In genomic region chrX:113222305-113222704, GRCh38 we compare ENCODE assay signal across 28 cellular contexts.
DNase-seq lines count a peak whose midpoint lies in the region; ATAC-seq, FAIRE-seq and TF ChIP-seq lines count a peak whose summit lies in the region.
"Had no signal": no experiment of that assay in that cellular context is flagged by ENCODE, and none has a peak within 500 bp of the region (broad histone marks: within the 10 kb centered on the region; RNA-seq: fewer than 3 reads in every experiment).

No MANE protein-coding gene starts in this region.

- H3K27ac ChIP-seq in body of pancreas (no peak overlapping the region), kidney (ENCODE audit: low read depth in 2 of 2, low read length in 2 of 2) (no peak overlapping the region)
- H3K27ac ChIP-seq: BLaER1 had no signal

- DNase-seq in body of pancreas = peak; percentile 31 to 73 (median 42)
- DNase-seq in erythroblast (lab: John Stamatoyannopoulos, UW) = peak; percentile 4 to 14
- DNase-seq in progenitor cell of endocrine pancreas (ENCODE audit: low spot score, unreplicated experiment) = no peak
- no peak for DNase-seq in kidney
- no peak for DNase-seq in H54 (ENCODE audit: insufficient read length, low spot score)
- DNase-seq in DMS153 (lab: John Stamatoyannopoulos, UW) = no peak
- DNase-seq: 8988T; ACHN; BE2C; C1 segment of cervical spinal cord; CD4-positive, alpha-beta memory T cell; CD4-positive, CD25-positive, alpha-beta regulatory T cell; CD8-positive, alpha-beta memory T cell; COR-L47; DMS 273 treated with DMSO at 0.1 percent for 48 hours; DMS53; DMS79; DND-41; EL; GDM1 had no signal

- H3K4me3 ChIP-seq in body of pancreas (no peak overlapping the region), kidney (ENCODE audit: low read length in 2 of 2) (no peak overlapping the region)
- H3K4me3 ChIP-seq: BLaER1, GM12878 had no signal

- H3K36me3 Mint-ChIP-seq in progenitor cell of endocrine pancreas (ENCODE audit: insufficient read depth) = peaks cover 4% of the 10 kb centered on the region
- H3K36me3 Mint-ChIP-seq: CD14-positive monocyte; CD4-positive, alpha-beta memory T cell; CD4-positive, CD25-positive, alpha-beta regulatory T cell; CD8-positive, alpha-beta memory T cell had no signal

- no peaks in the 10 kb centered on the region for H3K27me3 Mint-ChIP-seq in progenitor cell of endocrine pancreas
- H3K27me3 Mint-ChIP-seq: CD4-positive, alpha-beta memory T cell; CD4-positive, CD25-positive, alpha-beta regulatory T cell had no signal

- intact Hi-C loops in body of pancreas (cut with DNase I) = no loop called here
- intact Hi-C loops in kidney (cut with DNase I) = no loop called here

- FAIRE-seq in kidney (lab: Jason Lieb, UNC) (no peak), H54 (lab: Jason Lieb, UNC) (no peak)
- FAIRE-seq: A204.1, GM12878, GM12892, GM18507, GM19239 had no signal

- peak; percentile 59 for ATAC-seq in body of pancreas
- no peak for ATAC-seq in GM19023 (IDR thresholded peaks at IDR 0.05; ENCODE audit: unreplicated experiment)
- ATAC-seq: GM12878 had no signal

- peaks cover 9% of the 10 kb centered on the region for H3K9me3 Mint-ChIP-seq in progenitor cell of endocrine pancreas (ENCODE audit: low read depth)

- H3K9me3 ChIP-seq in body of pancreas (no peaks in the 10 kb centered on the region), kidney (ENCODE audit: control insufficient read depth in 1 of 2, low read length in 2 of 2) (no peaks in the 10 kb centered on the region)
- H3K9me3 ChIP-seq: BE2C had no signal

- WGBS in body of pancreas, 2 donors = 13 to 16% methylated on average over 3 of the region's 3 CpGs

- peak overlapping the region; percentile 25 for H3K27ac Mint-ChIP-seq in progenitor cell of endocrine pancreas
- H3K27ac Mint-ChIP-seq: CD14-positive monocyte; CD4-positive, alpha-beta memory T cell; CD4-positive, CD25-positive, alpha-beta regulatory T cell; CD8-positive, alpha-beta memory T cell had no signal

- peaks cover 25% of the 10 kb centered on the region for H3K4me1 Mint-ChIP-seq in progenitor cell of endocrine pancreas (ENCODE audit: low read depth)
- H3K4me1 Mint-ChIP-seq: CD14-positive monocyte; CD4-positive, alpha-beta memory T cell; CD4-positive, CD25-positive, alpha-beta regulatory T cell; CD8-positive, alpha-beta memory T cell had no signal

- TF ChIP-seq CTCF in body of pancreas (IDR thresholded peaks at IDR 0.05) (no peak), progenitor cell of endocrine pancreas (IDR thresholded peaks at IDR 0.05; ENCODE audit: unreplicated experiment) (no peak), kidney (IDR thresholded peaks at IDR 0.05; ENCODE audit: borderline replicate concordance, extremely low read depth, insufficient read depth) (no peak)

- H3K4me1 ChIP-seq in body of pancreas = no peaks in the 10 kb centered on the region
- no peaks in the 10 kb centered on the region for H3K4me1 ChIP-seq in kidney (ENCODE audit: control insufficient read depth in 1 of 2, insufficient read depth in 1 of 2, low read depth in 1 of 2, low read length in 2 of 2)
- H3K4me1 ChIP-seq: BE2C, BLaER1 had no signal

- H3K36me3 ChIP-seq in body of pancreas (replicated peaks in 1 of 2; ENCODE audit: insufficient read depth in 1 of 2, low read depth in 2 of 2) (no peaks in the 10 kb centered on the region), kidney (ENCODE audit: control insufficient read depth in 1 of 2, insufficient read depth in 2 of 2, low read length in 2 of 2) (no peaks in the 10 kb centered on the region)
- H3K36me3 ChIP-seq: BE2C, BLaER1 had no signal

- no peak overlapping the region for H3K9ac ChIP-seq in kidney (ENCODE audit: low read length in 2 of 2)
- H3K9ac ChIP-seq: BLaER1 had no signal

- H3K4me3 Mint-ChIP-seq in progenitor cell of endocrine pancreas (ENCODE audit: low read depth) = no peak overlapping the region
- H3K4me3 Mint-ChIP-seq: CD14-positive monocyte; CD4-positive, alpha-beta memory T cell; CD4-positive, CD25-positive, alpha-beta regulatory T cell; CD8-positive, alpha-beta memory T cell had no signal

- no peaks in the 10 kb centered on the region for H3K27me3 ChIP-seq in body of pancreas
- H3K27me3 ChIP-seq: BE2C had no signal

- no peak for TF ChIP-seq POLR2A in body of pancreas (IDR thresholded peaks at IDR 0.05)
- no peak for TF ChIP-seq POLR2A in erythroblast (IDR thresholded peaks at IDR 0.05; ENCODE audit: low read length)
- TF ChIP-seq POLR2A in H54 (IDR thresholded peaks at IDR 0.05; ENCODE audit: low read depth, low read length) = no peak

Comparison
In these comparisons a context has a peak if more than half of its experiments do, and no peak if none do; other contexts are left out.
1. DNase-seq: peak in body of pancreas (4 of 4) and erythroblast (2 of 2); none in progenitor cell of endocrine pancreas (single experiment), kidney (single experiment), H54 (single experiment) and DMS153 (single experiment).